ENCODE assay signal across 20 cellular contexts in genomic region chr1:204713541-204713940, GRCh38. TPM values are rescaled to one million over a fixed set of nuclear protein-coding genes. Genes with fewer than 3 reads are reported as not detected.
A peak's percentile ranks its signal among the peaks of the same experiment; 100 is the strongest.
DNase-seq lines count a peak whose midpoint lies in the region; ATAC-seq, FAIRE-seq and TF ChIP-seq lines count a peak whose summit lies in the region.
"Had no signal": no experiment of that assay in that cellular context is flagged by ENCODE, and none has a peak within 500 bp of the region (broad histone marks: within the 10 kb centered on the region; RNA-seq: fewer than 3 reads in every experiment).

No MANE protein-coding gene starts in this region.

- FAIRE-seq in GM12878 (lab: Jason Lieb, UNC): no peak
- FAIRE-seq: GM12892, HTR-8/SVneo, RCC 7860 had no signal

- no peaks in the 10 kb centered on the region; the same call in 1 of the 2 replicates for H4K20me1 ChIP-seq in GM12878 (ENCODE audit: control insufficient read depth, insufficient read depth)
- peaks cover 21% of the 10 kb centered on the region for H4K20me1 ChIP-seq in neural progenitor cell (ENCODE audit: low read depth)

- peaks cover 71% of the 10 kb centered on the region for H3K4me1 Mint-ChIP-seq in neural progenitor cell
- no peaks in the 10 kb centered on the region for H3K4me1 Mint-ChIP-seq in T-helper 17 cell

- H3K4me3 Mint-ChIP-seq in neural progenitor cell (no peak overlapping the region), T-helper 17 cell (no peak overlapping the region)

- no peak overlapping the region for H3K4me2 ChIP-seq in GM12878 (ENCODE audit: control insufficient read depth, insufficient read depth)
- no peak overlapping the region for H3K4me2 ChIP-seq in neural progenitor cell

- RAD21 ChIA-PET in GM12878 (lab: Charles Lee; ENCODE audit: unreplicated experiment): interaction anchor here (1.2 to 3.7 kb wide), 4 partner anchors 50 to 148 kb away, joined by 3 to 23 read pairs (median 7); no protein-coding TSS in a partner anchor

- H2AFZ ChIP-seq in GM12878 (ENCODE audit: control insufficient read depth, low read depth, low read length) (no peak overlapping the region), neural progenitor cell (replicated peaks) (no peak overlapping the region)

- no peaks in the 10 kb centered on the region for H3K36me3 ChIP-seq in HUES6 (ENCODE audit: control insufficient read depth, insufficient read depth, low read length)
- no peaks in the 10 kb centered on the region for H3K36me3 ChIP-seq in GM12878 (ENCODE audit: control insufficient read depth in 2 of 2, insufficient read depth in 2 of 2, low read length in 1 of 2)
- no peaks in the 10 kb centered on the region for H3K36me3 ChIP-seq in mucosa of rectum (ENCODE audit: control insufficient read depth in 2 of 2, insufficient read depth in 2 of 2, low read length in 2 of 2)
- no peaks in the 10 kb centered on the region for H3K36me3 ChIP-seq in neural progenitor cell

- H3K9ac ChIP-seq in HUES6 (ENCODE audit: low read length) (peak overlapping the region; percentile 2), GM12878 (ENCODE audit: control insufficient read depth, insufficient read depth, low read length) (no peak overlapping the region), mucosa of rectum (ENCODE audit: low read depth in 1 of 2, low read length in 2 of 2) (no peak overlapping the region), neural progenitor cell (no peak overlapping the region)

- TF ChIP-seq EP300 in GM12878 (IDR thresholded peaks at IDR 0.05; ENCODE audit: borderline replicate concordance in 1 of 2, control insufficient read depth in 1 of 2, low read depth in 2 of 2, low read length in 2 of 2): no peak

- peaks cover 15% of the 10 kb centered on the region for H3K27me3 Mint-ChIP-seq in neural progenitor cell (ENCODE audit: insufficient read depth, low read depth)
- H3K27me3 Mint-ChIP-seq in T-helper 17 cell: peaks cover 65% of the 10 kb centered on the region

- ATAC-seq in GM12878 (no peak), T-helper 17 cell (no peak)
- ATAC-seq: HCT116 had no signal

- intact Hi-C loops in GM12878 (cut with micrococcal nuclease; ENCODE audit: unreplicated experiment): loop anchor here (5.0 kb wide), 1 partner anchor 94 kb away; no protein-coding TSS in a partner anchor

- no peak overlapping the region for H3K27ac Mint-ChIP-seq in neural progenitor cell
- no peak overlapping the region for H3K27ac Mint-ChIP-seq in T-helper 17 cell

- peaks cover 45% of the 10 kb centered on the region for H3F3A ChIP-seq in neural progenitor cell (ENCODE audit: low read depth)

- no TSS peak for BruUV-seq in GM12878 (replicated peaks; lab: Mats Ljungman, UMichigan)

- H3K4me1 ChIP-seq in HUES6 (ENCODE audit: control insufficient read depth, insufficient read depth, low read length) (peaks cover 71% of the 10 kb centered on the region), GM12878 (ENCODE audit: control insufficient read depth, insufficient read depth, low read length) (peaks cover 10% of the 10 kb centered on the region), mucosa of rectum (ENCODE audit: control insufficient read depth in 2 of 2, insufficient read depth in 2 of 2, low read length in 2 of 2) (peaks cover 26 to 45% of the 10 kb centered on the region in 2 donors), neural progenitor cell (peaks cover 39% of the 10 kb centered on the region)

- H3K4me3 ChIP-seq in HUES6 (ENCODE audit: low read depth, low read length) (no peak overlapping the region), GM12878 (no peak overlapping the region), mucosa of rectum (ENCODE audit: low read length in 2 of 2) (no peak overlapping the region), neural progenitor cell (no peak overlapping the region)

- WGBS in GM12878 (ENCODE audit: insufficient coverage, insufficient replicate concordance, low lambda C conversion rate, missing lambda C conversion rate): 43% methylated on average over 5 of the region's 5 CpGs

- no peaks in the 10 kb centered on the region for H3K79me2 ChIP-seq in GM12878 (ENCODE audit: control insufficient read depth, insufficient read depth, low read length)
- no peaks in the 10 kb centered on the region for H3K79me2 ChIP-seq in neural progenitor cell (ENCODE audit: low read depth)

- no peak for TF ChIP-seq POLR2A in GM12878 (IDR thresholded peaks at IDR 0.05; ENCODE audit: low read depth, low read length)

- DNase-seq in DMS53 (lab: John Stamatoyannopoulos, UW): peak; percentile 76
- DNase-seq in DMS53 treated with DMSO at 0.1 percent for 48 hours (lab: John Stamatoyannopoulos, UW; ENCODE audit: unreplicated experiment): no peak
- no peak for DNase-seq in GM12878 (ENCODE audit: low read depth, low spot score)
- DNase-seq in neural progenitor cell (ENCODE audit: low spot score): no peak
- no peak for DNase-seq in T-helper 17 cell
- DNase-seq in dermis blood vessel endothelial cell: no peak
- DNase-seq: C1 segment of cervical spinal cord, COR-L47, DMS153, KBM-7, NCI-H1048, NCI-H2171, SIG-M5 had no signal

- POLR2A ChIA-PET in GM12878 (lab: Charles Lee): interaction anchor here (1.3 kb wide), 1 partner anchor 9 kb away, joined by 5 read pairs; no protein-coding TSS in a partner anchor

- in situ Hi-C loops in GM12878 (cut with MboI): no loop called here

- TF ChIP-seq CTCF in GM12878 (IDR thresholded peaks at IDR 0.05 in 2 of 3, conservative IDR thresholded peaks at IDR 0.05 in 1 of 3; ENCODE audit: control insufficient read depth in 2 of 3, extremely low read depth in 1 of 3, insufficient read depth in 1 of 3, low read depth in 3 of 3, low read length in 3 of 3) (no peak), neural progenitor cell (IDR thresholded peaks at IDR 0.05) (no peak)

- CTCF ChIA-PET in GM12878 (lab: Yijun Ruan, JAX): interaction anchor here (0.6 to 4.5 kb wide), 7 partner anchors 11 to 147 kb away, joined by 3 to 44 read pairs (median 14); no protein-coding TSS in a partner anchor

- H3K9me3 Mint-ChIP-seq in neural progenitor cell: no peaks in the 10 kb centered on the region

- H3K27me3 ChIP-seq in HUES6 (ENCODE audit: control insufficient read depth, insufficient read depth, low read length): peaks cover 74% of the 10 kb centered on the region
- no peaks in the 10 kb centered on the region for H3K27me3 ChIP-seq in GM12878 (replicated peaks in 1 of 2; ENCODE audit: control insufficient read depth in 2 of 2, insufficient read depth in 2 of 2, low read length in 1 of 2)
- H3K27me3 ChIP-seq in mucosa of rectum (ENCODE audit: control insufficient read depth in 2 of 2, insufficient read depth in 2 of 2, low read length in 2 of 2): peaks cover 0 to 6% of the 10 kb centered on the region in 2 donors
- peaks cover 72% of the 10 kb centered on the region for H3K27me3 ChIP-seq in neural progenitor cell

- no peak for TF ChIP-seq RAD21 in GM12878 (IDR thresholded peaks at IDR 0.05; ENCODE audit: insufficient read depth, low read depth, low read length)

- no peak overlapping the region for H3K27ac ChIP-seq in HUES6 (ENCODE audit: low read depth, low read length)
- H3K27ac ChIP-seq in GM12878 (ENCODE audit: control insufficient read depth, insufficient read depth): no peak overlapping the region
- H3K27ac ChIP-seq in mucosa of rectum (ENCODE audit: low read depth in 2 of 2, low read length in 2 of 2): peak overlapping the region; percentile 26 to 62
- H3K27ac ChIP-seq in neural progenitor cell: no peak overlapping the region
- H3K27ac ChIP-seq: 22Rv1 had no signal

- SMC1A ChIA-PET in GM12878 (lab: Charles Lee; ENCODE audit: uncharacterized antibody, unreplicated experiment): interaction anchor here (0.8 to 6.2 kb wide), 10 partner anchors 9 to 148 kb away, joined by 3 to 31 read pairs (median 8); no protein-coding TSS in a partner anchor

- H3K9me3 ChIP-seq in HUES6 (ENCODE audit: control insufficient read depth, insufficient read depth, low read depth, low read length) (no peaks in the 10 kb centered on the region), GM12878 (replicated peaks; ENCODE audit: control insufficient read depth, insufficient read depth, low read length) (no peaks in the 10 kb centered on the region), mucosa of rectum (ENCODE audit: control insufficient read depth in 2 of 2, low read length in 2 of 2) (no peaks in the 10 kb centered on the region), neural progenitor cell (ENCODE audit: low read depth) (no peaks in the 10 kb centered on the region), T-helper 17 cell (ENCODE audit: control insufficient read depth, low read length, poor library complexity, severe bottlenecking) (no peaks in the 10 kb centered on the region)

- H3K36me3 Mint-ChIP-seq in neural progenitor cell (no peaks in the 10 kb centered on the region), T-helper 17 cell (ENCODE audit: low read depth) (no peaks in the 10 kb centered on the region)

TF ChIP-seq in GM12878, 131 proteins besides CTCF, POLR2A, EP300 and RAD21 (continues in another document):
- TF ChIP-seq CREM (IDR thresholded peaks at IDR 0.05; ENCODE audit: low read depth): no peak
- peak; percentile 71 for TF ChIP-seq BMI1 (IDR thresholded peaks at IDR 0.05; ENCODE audit: borderline replicate concordance)
- no peak for TF ChIP-seq RB1 (IDR thresholded peaks at IDR 0.05; ENCODE audit: borderline replicate concordance)
- TF ChIP-seq POLR2AphosphoS2 (IDR thresholded peaks at IDR 0.05; ENCODE audit: low read depth, low read length): no peak
- no peak for TF ChIP-seq GATAD2B (conservative IDR thresholded peaks at IDR 0.05; ENCODE audit: low read depth)
- no peak for TF ChIP-seq IKZF2 (IDR thresholded peaks at IDR 0.05)
- no peak for TF ChIP-seq CHD2 (IDR thresholded peaks at IDR 0.05; ENCODE audit: borderline replicate concordance, low read depth, low read length)

RNA-seq across cellular contexts. Expression of gene LRRN2, which starts 28.0 kb away (rescaled TPM):
- not detected in 2 replicates for total RNA-seq in GM12878 (2013; cell fraction: nucleolus; rRNA removed)
- not detected in 2 replicates for total RNA-seq in GM12878 (2014; rRNA removed)
- total RNA-seq in GM12878 (2014; rRNA removed; fragmentation: Illumina TruSeq; extraction: Trizol): not detected in 2 replicates
- total RNA-seq in GM12878 (2021): 0.05 TPM in 1 of 2 replicates, not detected in the other
- polyA plus RNA-seq in GM12878 (2011; ENCODE audit: low read depth): 0.13 TPM
- not detected in 2 replicates for polyA plus RNA-seq in GM12878 (2011; rRNA removed)
- polyA plus RNA-seq in GM12878 (2011; cell fraction: cytosol; rRNA removed): not detected in 2 replicates
- polyA plus RNA-seq in GM12878 (2011; cell fraction: nucleus; rRNA removed): not detected in 2 replicates
- polyA plus RNA-seq in GM12878 (2012): 0.13 and 0.27 TPM in 2 replicates
- polyA plus RNA-seq in GM12878 (2014; fragmentation: Illumina TruSeq; extraction: Trizol): not detected in 2 replicates
- not detected for polyA plus RNA-seq in GM12878 (2014; fragmentation: Nextera tagmentation; extraction: Ambion mirVana)
- not detected in 2 replicates for polyA plus RNA-seq in GM12878 (2014; rRNA removed)
- polyA plus RNA-seq in GM12878 (2016; fragmentation: Nextera tagmentation; extraction: Ambion mirVana): not detected
- polyA minus RNA-seq in GM12878 (2011; rRNA and poly(A)+ RNA removed): not detected in 2 replicates
- polyA minus RNA-seq in GM12878 (2011; cell fraction: cytosol; rRNA and poly(A)+ RNA removed): not detected in 2 replicates
- polyA minus RNA-seq in GM12878 (2011; cell fraction: nucleus; rRNA and poly(A)+ RNA removed): not detected in 2 replicates
- total RNA-seq in neural progenitor cell (ENCODE audit: low replicate concordance): 1.9 and 7.2 TPM in 2 replicates
- not detected for total RNA-seq in T-helper 17 cell
- total RNA-seq in dermis blood vessel endothelial cell: 0.05 and 0.17 TPM in 2 replicates

Comparison
In these comparisons a context has a peak if more than half of its experiments do, and no peak if none do; other contexts are left out.
1. H3K27ac ChIP-seq: peak in mucosa of rectum (2 of 2); none in HUES6 (single experiment), GM12878 (single experiment) and neural progenitor cell (single experiment).